In genomic region chr6:119312875-119313338, GRCh38 we compare ENCODE assay signal across 1 cellular context.
TF ChIP-seq lines count a peak whose summit lies in the region.

No MANE protein-coding gene starts in this region.

TF ChIP-seq in K562, 482 proteins besides CTCF, POLR2A, EP300 and RAD21 (continued from another document and continues in another):
- TF ChIP-seq VEZF1 (CRISPR knock-in tag; IDR thresholded peaks at IDR 0.05) (peak; percentile 14; the same call in 1 of the 2 replicates), TAF7 (tag; IDR thresholded peaks at IDR 0.05) (no peak), SMAD2 (IDR thresholded peaks at IDR 0.05; ENCODE audit: low read depth, low read length) (no peak), NONO (IDR thresholded peaks at IDR 0.05; ENCODE audit: low read depth in 2 of 2, low read length in 1 of 2) (no peak), NFE2 (IDR thresholded peaks at IDR 0.05; ENCODE audit: low read depth) (peak; percentile 54), FOXJ2 (tag; IDR thresholded peaks at IDR 0.05) (peak; percentile 53; the same call in 1 of the 2 replicates), MAZ (CRISPR knock-in tag; conservative IDR thresholded peaks at IDR 0.05 in 1 of 2, IDR thresholded peaks at IDR 0.05 in 1 of 2) (peak in 1 of 2 experiments; percentile 27; a peak in 1 of 4 replicates), ZNF717 (CRISPR knock-in tag; IDR thresholded peaks at IDR 0.05) (no peak), ZNF444 (CRISPR knock-in tag; IDR thresholded peaks at IDR 0.05) (no peak), DNMT1 (IDR thresholded peaks at IDR 0.05) (no peak), ZNF212 (CRISPR knock-in tag; IDR thresholded peaks at IDR 0.05) (no peak), NELFE (IDR thresholded peaks at IDR 0.05; ENCODE audit: insufficient read depth, insufficient read length) (no peak), ELF4 (CRISPR knock-in tag; IDR thresholded peaks at IDR 0.05) (no peak), ZNF395 (CRISPR knock-in tag; IDR thresholded peaks at IDR 0.05) (0 out of 2 replicates have a peak, but pooled peaks have one; percentile 35), RFX5 (IDR thresholded peaks at IDR 0.05; ENCODE audit: low read depth, low read length) (no peak), PBX2 (CRISPR knock-in tag; IDR thresholded peaks at IDR 0.05; ENCODE audit: low read depth) (no peak), PBX2 (tag; conservative IDR thresholded peaks at IDR 0.05; ENCODE audit: low read depth) (no peak; the same call in 1 of the 2 replicates), ZBTB8A (IDR thresholded peaks at IDR 0.05; ENCODE audit: partially characterized antibody) (no peak), MYNN (IDR thresholded peaks at IDR 0.05) (peak; percentile 83; the same call in 1 of the 2 replicates), MYNN (CRISPR knock-in tag; IDR thresholded peaks at IDR 0.05) (no peak), KLF16 (IDR thresholded peaks at IDR 0.05) (peak; percentile 83; the same call in 1 of the 2 replicates), BCOR (IDR thresholded peaks at IDR 0.05) (peak; percentile 57; the same call in 1 of the 2 replicates), ZNF668 (CRISPR knock-in tag; IDR thresholded peaks at IDR 0.05) (no peak), TRIM24 (IDR thresholded peaks at IDR 0.05) (peak; percentile 61 to 69; a peak in 2 of 4 replicates), ZNF280A (IDR thresholded peaks at IDR 0.05; ENCODE audit: low read depth, partially characterized antibody) (no peak), XRCC5 (IDR thresholded peaks at IDR 0.05; ENCODE audit: low read depth, low read length) (no peak), HNRNPLL (IDR thresholded peaks at IDR 0.05; ENCODE audit: low read depth, low read length, poor library complexity, severe bottlenecking) (no peak), NR3C1 (CRISPR knock-in tag; IDR thresholded peaks at IDR 0.05) (no peak), ELF2 (CRISPR knock-in tag; IDR thresholded peaks at IDR 0.05) (no peak), PURB (CRISPR knock-in tag; IDR thresholded peaks at IDR 0.05; ENCODE audit: low read depth) (no peak), TCFL5 (CRISPR knock-in tag; conservative IDR thresholded peaks at IDR 0.05) (no peak), ZKSCAN8 (CRISPR knock-in tag; IDR thresholded peaks at IDR 0.05) (no peak), MCM2 (IDR thresholded peaks at IDR 0.05; ENCODE audit: low read depth) (no peak), SRSF7 (optimal IDR thresholded peaks at IDR 0.05; ENCODE audit: low read depth, low read length) (no peak), HNRNPK (IDR thresholded peaks at IDR 0.05; ENCODE audit: low read depth, low read length, poor library complexity, severe bottlenecking) (no peak), ZNF146 (CRISPR knock-in tag; IDR thresholded peaks at IDR 0.05; ENCODE audit: unreplicated experiment) (no peak), ZNF324 (CRISPR knock-in tag; IDR thresholded peaks at IDR 0.05) (no peak), POLR2G (IDR thresholded peaks at IDR 0.05; ENCODE audit: low read depth, low read length) (no peak), ZNF830 (CRISPR knock-in tag; IDR thresholded peaks at IDR 0.05) (no peak), FOXA3 (CRISPR knock-in tag; conservative IDR thresholded peaks at IDR 0.05 in 1 of 2, IDR thresholded peaks at IDR 0.05 in 1 of 2) (peak in 1 of 2 experiments; percentile 14; a peak in 1 of 4 replicates), KDM5B (IDR thresholded peaks at IDR 0.05; ENCODE audit: insufficient replicate concordance, low read depth, low read length) (no peak), HMG20A (CRISPR knock-in tag; conservative IDR thresholded peaks at IDR 0.05) (no peak), HDAC8 (tag; IDR thresholded peaks at IDR 0.05) (no peak), TFAM (CRISPR knock-in tag; conservative IDR thresholded peaks at IDR 0.05) (no peak), ERF (CRISPR knock-in tag; IDR thresholded peaks at IDR 0.05) (no peak), TRIM28 (IDR thresholded peaks at IDR 0.05) (no peak), ZEB2 (IDR thresholded peaks at IDR 0.05) (peak; percentile 99), NCOA1 (IDR thresholded peaks at IDR 0.05; ENCODE audit: low read depth) (peak; percentile 85), CAMTA2 (CRISPR knock-in tag; conservative IDR thresholded peaks at IDR 0.05) (no peak)
- TF ChIP-seq, protein P1, sequence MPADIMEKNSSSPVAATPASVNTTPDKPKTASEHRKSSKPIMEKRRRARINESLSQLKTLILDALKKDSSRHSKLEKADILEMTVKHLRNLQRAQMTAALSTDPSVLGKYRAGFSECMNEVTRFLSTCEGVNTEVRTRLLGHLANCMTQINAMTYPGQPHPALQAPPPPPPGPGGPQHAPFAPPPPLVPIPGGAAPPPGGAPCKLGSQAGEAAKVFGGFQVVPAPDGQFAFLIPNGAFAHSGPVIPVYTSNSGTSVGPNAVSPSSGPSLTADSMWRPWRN (IDR thresholded peaks at IDR 0.05; ENCODE audit: low read depth) = peak; percentile 15; the same call in 1 of the 2 replicates
- TF ChIP-seq, protein P2, sequence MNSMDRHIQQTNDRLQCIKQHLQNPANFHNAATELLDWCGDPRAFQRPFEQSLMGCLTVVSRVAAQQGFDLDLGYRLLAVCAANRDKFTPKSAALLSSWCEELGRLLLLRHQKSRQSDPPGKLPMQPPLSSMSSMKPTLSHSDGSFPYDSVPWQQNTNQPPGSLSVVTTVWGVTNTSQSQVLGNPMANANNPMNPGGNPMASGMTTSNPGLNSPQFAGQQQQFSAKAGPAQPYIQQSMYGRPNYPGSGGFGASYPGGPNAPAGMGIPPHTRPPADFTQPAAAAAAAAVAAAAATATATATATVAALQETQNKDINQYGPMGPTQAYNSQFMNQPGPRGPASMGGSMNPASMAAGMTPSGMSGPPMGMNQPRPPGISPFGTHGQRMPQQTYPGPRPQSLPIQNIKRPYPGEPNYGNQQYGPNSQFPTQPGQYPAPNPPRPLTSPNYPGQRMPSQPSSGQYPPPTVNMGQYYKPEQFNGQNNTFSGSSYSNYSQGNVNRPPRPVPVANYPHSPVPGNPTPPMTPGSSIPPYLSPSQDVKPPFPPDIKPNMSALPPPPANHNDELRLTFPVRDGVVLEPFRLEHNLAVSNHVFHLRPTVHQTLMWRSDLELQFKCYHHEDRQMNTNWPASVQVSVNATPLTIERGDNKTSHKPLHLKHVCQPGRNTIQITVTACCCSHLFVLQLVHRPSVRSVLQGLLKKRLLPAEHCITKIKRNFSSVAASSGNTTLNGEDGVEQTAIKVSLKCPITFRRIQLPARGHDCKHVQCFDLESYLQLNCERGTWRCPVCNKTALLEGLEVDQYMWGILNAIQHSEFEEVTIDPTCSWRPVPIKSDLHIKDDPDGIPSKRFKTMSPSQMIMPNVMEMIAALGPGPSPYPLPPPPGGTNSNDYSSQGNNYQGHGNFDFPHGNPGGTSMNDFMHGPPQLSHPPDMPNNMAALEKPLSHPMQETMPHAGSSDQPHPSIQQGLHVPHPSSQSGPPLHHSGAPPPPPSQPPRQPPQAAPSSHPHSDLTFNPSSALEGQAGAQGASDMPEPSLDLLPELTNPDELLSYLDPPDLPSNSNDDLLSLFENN (IDR thresholded peaks at IDR 0.05; ENCODE audit: low read depth in 2 of 2, low read length in 2 of 2) = peak in 1 of 2 experiments; percentile 81; a peak in 2 of 4 replicates
- TF ChIP-seq, protein P3, sequence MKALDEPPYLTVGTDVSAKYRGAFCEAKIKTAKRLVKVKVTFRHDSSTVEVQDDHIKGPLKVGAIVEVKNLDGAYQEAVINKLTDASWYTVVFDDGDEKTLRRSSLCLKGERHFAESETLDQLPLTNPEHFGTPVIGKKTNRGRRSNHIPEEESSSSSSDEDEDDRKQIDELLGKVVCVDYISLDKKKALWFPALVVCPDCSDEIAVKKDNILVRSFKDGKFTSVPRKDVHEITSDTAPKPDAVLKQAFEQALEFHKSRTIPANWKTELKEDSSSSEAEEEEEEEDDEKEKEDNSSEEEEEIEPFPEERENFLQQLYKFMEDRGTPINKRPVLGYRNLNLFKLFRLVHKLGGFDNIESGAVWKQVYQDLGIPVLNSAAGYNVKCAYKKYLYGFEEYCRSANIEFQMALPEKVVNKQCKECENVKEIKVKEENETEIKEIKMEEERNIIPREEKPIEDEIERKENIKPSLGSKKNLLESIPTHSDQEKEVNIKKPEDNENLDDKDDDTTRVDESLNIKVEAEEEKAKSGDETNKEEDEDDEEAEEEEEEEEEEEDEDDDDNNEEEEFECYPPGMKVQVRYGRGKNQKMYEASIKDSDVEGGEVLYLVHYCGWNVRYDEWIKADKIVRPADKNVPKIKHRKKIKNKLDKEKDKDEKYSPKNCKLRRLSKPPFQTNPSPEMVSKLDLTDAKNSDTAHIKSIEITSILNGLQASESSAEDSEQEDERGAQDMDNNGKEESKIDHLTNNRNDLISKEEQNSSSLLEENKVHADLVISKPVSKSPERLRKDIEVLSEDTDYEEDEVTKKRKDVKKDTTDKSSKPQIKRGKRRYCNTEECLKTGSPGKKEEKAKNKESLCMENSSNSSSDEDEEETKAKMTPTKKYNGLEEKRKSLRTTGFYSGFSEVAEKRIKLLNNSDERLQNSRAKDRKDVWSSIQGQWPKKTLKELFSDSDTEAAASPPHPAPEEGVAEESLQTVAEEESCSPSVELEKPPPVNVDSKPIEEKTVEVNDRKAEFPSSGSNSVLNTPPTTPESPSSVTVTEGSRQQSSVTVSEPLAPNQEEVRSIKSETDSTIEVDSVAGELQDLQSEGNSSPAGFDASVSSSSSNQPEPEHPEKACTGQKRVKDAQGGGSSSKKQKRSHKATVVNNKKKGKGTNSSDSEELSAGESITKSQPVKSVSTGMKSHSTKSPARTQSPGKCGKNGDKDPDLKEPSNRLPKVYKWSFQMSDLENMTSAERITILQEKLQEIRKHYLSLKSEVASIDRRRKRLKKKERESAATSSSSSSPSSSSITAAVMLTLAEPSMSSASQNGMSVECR (CRISPR knock-in tag; IDR thresholded peaks at IDR 0.05) = no peak
- TF ChIP-seq, protein P4, sequence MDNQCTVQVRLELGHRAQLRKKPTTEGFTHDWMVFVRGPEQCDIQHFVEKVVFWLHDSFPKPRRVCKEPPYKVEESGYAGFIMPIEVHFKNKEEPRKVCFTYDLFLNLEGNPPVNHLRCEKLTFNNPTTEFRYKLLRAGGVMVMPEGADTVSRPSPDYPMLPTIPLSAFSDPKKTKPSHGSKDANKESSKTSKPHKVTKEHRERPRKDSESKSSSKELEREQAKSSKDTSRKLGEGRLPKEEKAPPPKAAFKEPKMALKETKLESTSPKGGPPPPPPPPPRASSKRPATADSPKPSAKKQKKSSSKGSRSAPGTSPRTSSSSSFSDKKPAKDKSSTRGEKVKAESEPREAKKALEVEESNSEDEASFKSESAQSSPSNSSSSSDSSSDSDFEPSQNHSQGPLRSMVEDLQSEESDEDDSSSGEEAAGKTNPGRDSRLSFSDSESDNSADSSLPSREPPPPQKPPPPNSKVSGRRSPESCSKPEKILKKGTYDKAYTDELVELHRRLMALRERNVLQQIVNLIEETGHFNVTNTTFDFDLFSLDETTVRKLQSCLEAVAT (IDR thresholded peaks at IDR 0.05) = peak in 1 of 2 experiments; percentile 27; a peak in 1 of 4 replicates
- TF ChIP-seq, protein P5, sequence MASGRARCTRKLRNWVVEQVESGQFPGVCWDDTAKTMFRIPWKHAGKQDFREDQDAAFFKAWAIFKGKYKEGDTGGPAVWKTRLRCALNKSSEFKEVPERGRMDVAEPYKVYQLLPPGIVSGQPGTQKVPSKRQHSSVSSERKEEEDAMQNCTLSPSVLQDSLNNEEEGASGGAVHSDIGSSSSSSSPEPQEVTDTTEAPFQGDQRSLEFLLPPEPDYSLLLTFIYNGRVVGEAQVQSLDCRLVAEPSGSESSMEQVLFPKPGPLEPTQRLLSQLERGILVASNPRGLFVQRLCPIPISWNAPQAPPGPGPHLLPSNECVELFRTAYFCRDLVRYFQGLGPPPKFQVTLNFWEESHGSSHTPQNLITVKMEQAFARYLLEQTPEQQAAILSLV (tag; IDR thresholded peaks at IDR 0.05) = no peak
